ENCODE assay signal across 8 cellular contexts in the genomic region with DNA sequence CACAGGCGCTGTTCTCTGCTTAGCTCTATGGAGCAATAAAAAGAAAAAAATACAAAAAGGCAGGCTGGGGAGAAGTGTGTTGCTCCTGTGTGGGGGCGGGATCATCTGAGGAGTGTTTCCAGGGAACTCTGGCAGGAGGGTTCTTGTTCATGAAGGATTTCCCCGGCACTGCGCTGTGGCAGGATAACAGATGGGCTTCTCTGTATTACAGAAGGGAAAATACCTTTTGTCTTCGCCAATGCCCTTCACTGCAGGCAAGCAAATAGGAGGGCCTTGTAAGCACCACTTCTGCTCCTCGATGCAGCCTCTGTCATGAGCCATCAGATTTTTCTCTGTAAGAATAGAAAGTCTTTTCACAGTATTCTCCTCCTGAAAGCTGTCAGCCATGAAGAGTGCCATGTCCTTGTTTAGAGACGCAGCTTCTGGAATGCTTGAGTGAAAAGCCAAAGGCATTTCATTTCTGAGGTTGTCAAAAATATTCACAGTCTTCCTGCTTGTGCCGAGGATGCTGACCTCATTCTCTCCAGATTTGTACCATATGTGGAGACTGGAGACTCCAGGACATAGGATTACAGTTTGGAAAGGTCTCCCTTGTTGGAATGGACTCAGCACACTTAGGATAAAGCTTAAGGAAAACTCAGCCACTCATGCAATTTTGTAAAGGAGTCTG.
DNase-seq lines count a peak whose midpoint lies in the region; ATAC-seq and TF ChIP-seq lines count a peak whose summit lies in the region.

No MANE protein-coding gene starts in this region.

- DNase-seq in NCI-H146 treated with DMSO at 0.1 percent for 48 hours (lab: John Stamatoyannopoulos, UW; ENCODE audit: unreplicated experiment) (peak; percentile 63), caudate nucleus (lab: John Stamatoyannopoulos, UW) (peak in 40 of 61 donors; percentile 0 to 72 (median 19)), left lung (no peak), thyroid gland (peak; percentile 77 to 78), T-helper 2 cell (no peak), NCI-H2227 treated with DMSO at 0.1 percent for 48 hours (lab: John Stamatoyannopoulos, UW) (no peak), DMS79 treated with DMSO at 0.1 percent for 48 hours (lab: John Stamatoyannopoulos, UW) (no peak)
- no peak for DNase-seq in activated T-cell treated with anti-CD3 and anti-CD28 coated beads, Interleukin-2, amount 50 U/mL, for 4 hours

- H3K36me3 ChIP-seq in left lung: no peaks in the 10 kb centered on the region
- no peaks in the 10 kb centered on the region for H3K36me3 ChIP-seq in thyroid gland

- H3K4me1 Mint-ChIP-seq in activated T-cell treated with anti-CD3 and anti-CD28 coated beads, Interleukin-2, amount 50 U/mL, for 4 hours (ENCODE audit: low read depth): no peaks in the 10 kb centered on the region

- H3K27me3 Mint-ChIP-seq in activated T-cell treated with anti-CD3 and anti-CD28 coated beads, Interleukin-2, amount 50 U/mL, for 4 hours (ENCODE audit: low read depth): peaks cover 3% of the 10 kb centered on the region

- H3K9me3 Mint-ChIP-seq in activated T-cell treated with anti-CD3 and anti-CD28 coated beads, Interleukin-2, amount 50 U/mL, for 4 hours: peaks cover 12% of the 10 kb centered on the region

- no peaks in the 10 kb centered on the region for H3K27me3 ChIP-seq in left lung
- no peaks in the 10 kb centered on the region for H3K27me3 ChIP-seq in thyroid gland

- no peaks in the 10 kb centered on the region for H3K9me3 ChIP-seq in left lung
- no peaks in the 10 kb centered on the region for H3K9me3 ChIP-seq in thyroid gland

- peak; percentile 60 for ATAC-seq in left lung
- no peak for ATAC-seq in activated T-cell treated with anti-CD3 and anti-CD28 coated beads, Interleukin-2, amount 50 U/mL, for 4 hours

- no peak for TF ChIP-seq POLR2A in thyroid gland (IDR thresholded peaks at IDR 0.05)

- intact Hi-C loops in left lung (cut with DNase I) (no loop called here), thyroid gland (cut with DNase I) (no loop called here)

- no peaks in the 10 kb centered on the region for H3K36me3 Mint-ChIP-seq in activated T-cell treated with anti-CD3 and anti-CD28 coated beads, Interleukin-2, amount 50 U/mL, for 4 hours (ENCODE audit: insufficient read depth)

- no peak for TF ChIP-seq CTCF in left lung (IDR thresholded peaks at IDR 0.05)
- no peak for TF ChIP-seq CTCF in thyroid gland (IDR thresholded peaks at IDR 0.05)

- no peak overlapping the region for H3K4me3 ChIP-seq in left lung
- no peak overlapping the region for H3K4me3 ChIP-seq in thyroid gland (replicated peaks in 1 of 3)

- no peak overlapping the region for H3K4me3 Mint-ChIP-seq in activated T-cell treated with anti-CD3 and anti-CD28 coated beads, Interleukin-2, amount 50 U/mL, for 4 hours

- H3K27ac ChIP-seq in caudate nucleus (ENCODE audit: low read depth, low read length): no peak overlapping the region
- H3K27ac ChIP-seq in left lung: peak overlapping the region in 1 of 2 donors; percentile 7
- H3K27ac ChIP-seq in thyroid gland: peak overlapping the region; percentile 27 to 80 (median 68)

- WGBS in thyroid gland, 2 donors: 14 to 21% methylated on average over 8 of the region's 8 CpGs

- H3K4me1 ChIP-seq in left lung (peaks cover 0 to 3% of the 10 kb centered on the region in 2 donors), thyroid gland (peaks cover 13 to 23% of the 10 kb centered on the region in 2 donors)

Comparison
In these comparisons a context has a peak if more than half of its experiments do, and no peak if none do; other contexts are left out.
1. DNase-seq: peak in NCI-H146 treated with DMSO at 0.1 percent for 48 hours (single experiment), caudate nucleus (40 of 61) and thyroid gland (2 of 2); none in left lung (0 of 2), T-helper 2 cell (0 of 5), activated T-cell treated with anti-CD3 and anti-CD28 coated beads, Interleukin-2, amount 50 U/mL, for 4 hours (single experiment), NCI-H2227 treated with DMSO at 0.1 percent for 48 hours (single experiment) and DMS79 treated with DMSO at 0.1 percent for 48 hours (single experiment).